Comparison of ENCODE assay signal across 8 cellular contexts in the genomic region with DNA sequence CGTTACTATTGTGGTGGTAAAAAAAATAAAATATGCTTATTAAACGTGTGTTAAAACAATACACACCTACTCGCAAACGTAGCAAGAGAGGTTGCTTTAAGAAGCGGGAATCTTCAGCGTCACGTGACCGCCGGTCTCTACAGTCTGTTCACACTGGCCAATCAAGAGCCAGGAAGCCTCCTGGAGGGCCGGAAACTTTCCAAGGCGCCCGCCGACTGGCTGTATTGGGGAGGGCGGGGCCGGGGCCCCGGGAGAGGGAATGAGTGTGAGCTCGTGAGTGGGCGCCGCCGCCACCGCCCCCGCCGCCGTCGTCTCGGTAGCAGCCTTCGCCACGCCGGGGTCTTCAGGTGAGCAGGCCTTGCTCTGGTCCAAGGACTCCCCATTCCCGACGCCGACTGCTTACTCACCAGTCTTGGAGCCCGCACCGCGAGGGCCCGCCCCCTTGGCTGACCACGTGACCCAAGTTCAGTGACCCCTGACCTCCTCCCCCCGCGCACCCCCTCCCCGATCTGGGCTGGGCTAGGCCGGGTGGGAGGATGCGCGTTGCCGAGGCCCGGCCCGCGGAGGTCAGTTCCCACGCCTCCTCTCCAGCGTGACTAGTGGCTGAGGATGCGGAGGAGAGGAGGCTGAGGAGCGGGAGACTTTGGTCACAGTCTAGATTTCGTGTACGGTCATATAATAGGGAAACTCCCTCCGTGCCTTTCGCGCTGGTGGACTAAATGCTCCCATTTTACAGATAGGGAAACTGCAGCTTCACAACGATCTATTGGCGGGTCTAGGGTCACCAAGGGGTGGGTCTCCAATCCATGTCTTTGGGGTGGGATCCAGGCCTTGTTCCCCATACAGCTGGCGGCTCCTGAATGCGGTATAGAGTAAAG. TPM values are rescaled to one million over a fixed set of nuclear protein-coding genes. Genes with fewer than 3 reads are reported as not detected.
DNase-seq lines count a peak whose midpoint lies in the region; ATAC-seq and TF ChIP-seq lines count a peak whose summit lies in the region.

A gene with protein sequence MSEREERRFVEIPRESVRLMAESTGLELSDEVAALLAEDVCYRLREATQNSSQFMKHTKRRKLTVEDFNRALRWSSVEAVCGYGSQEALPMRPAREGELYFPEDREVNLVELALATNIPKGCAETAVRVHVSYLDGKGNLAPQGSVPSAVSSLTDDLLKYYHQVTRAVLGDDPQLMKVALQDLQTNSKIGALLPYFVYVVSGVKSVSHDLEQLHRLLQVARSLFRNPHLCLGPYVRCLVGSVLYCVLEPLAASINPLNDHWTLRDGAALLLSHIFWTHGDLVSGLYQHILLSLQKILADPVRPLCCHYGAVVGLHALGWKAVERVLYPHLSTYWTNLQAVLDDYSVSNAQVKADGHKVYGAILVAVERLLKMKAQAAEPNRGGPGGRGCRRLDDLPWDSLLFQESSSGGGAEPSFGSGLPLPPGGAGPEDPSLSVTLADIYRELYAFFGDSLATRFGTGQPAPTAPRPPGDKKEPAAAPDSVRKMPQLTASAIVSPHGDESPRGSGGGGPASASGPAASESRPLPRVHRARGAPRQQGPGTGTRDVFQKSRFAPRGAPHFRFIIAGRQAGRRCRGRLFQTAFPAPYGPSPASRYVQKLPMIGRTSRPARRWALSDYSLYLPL (plus strand): TSS at position 253 of the 878 bp plus-strand sequence. CDS start 4,388 bp downstream, outside the sequence.

- peak within 1 kb of the TSS; percentile 96 for H3K27ac Mint-ChIP-seq in chondrocyte (ENCODE audit: unreplicated experiment)

- DNase-seq in AG10803 (ENCODE audit: low read depth) (peak; percentile 95), NCI-H446 treated with DMSO at 0.1 percent for 48 hours (lab: John Stamatoyannopoulos, UW) (peak; percentile 96), chondrocyte (ENCODE audit: low spot score) (peak; percentile 99), kidney glomerular epithelial cell (lab: John Stamatoyannopoulos, UW) (peak; percentile 90)
- peak; percentile 89 to 94 for DNase-seq in activated CD4-positive, alpha-beta T cell treated with anti-CD3 and anti-CD28 coated beads for 24 hours (ENCODE audit: low read depth in 2 of 2)
- peak; percentile 74 to 87 for DNase-seq in stimulated activated CD4-positive, alpha-beta T cell treated with anti-CD3 and anti-CD28 coated beads, Interleukin-1b, Interleukin-23, amount 100 ng/mL, for 1 hour (ENCODE audit: low read depth in 2 of 2)

- peaks cover 8% of the 10 kb centered on the region for H3K36me3 Mint-ChIP-seq in chondrocyte (ENCODE audit: low read depth)

- peaks cover 23% of the 10 kb centered on the region for H3K4me1 Mint-ChIP-seq in chondrocyte (ENCODE audit: low read depth)

- ATAC-seq in GM19035 (IDR thresholded peaks at IDR 0.05; ENCODE audit: unreplicated experiment) (peak; percentile 85), HG03354 (IDR thresholded peaks at IDR 0.05; ENCODE audit: poor library complexity, severe bottlenecking, unreplicated experiment) (peak; percentile 80)

- H3K4me3 ChIP-seq in AG10803 (ENCODE audit: low read length): peak within 1 kb of the TSS; percentile 80

- no peaks in the 10 kb centered on the region for H3K27me3 Mint-ChIP-seq in chondrocyte (ENCODE audit: low read depth)

- peak within 1 kb of the TSS; percentile 86 for H3K4me3 Mint-ChIP-seq in chondrocyte (ENCODE audit: unreplicated experiment)

- TF ChIP-seq CTCF in AG10803 (conservative IDR thresholded peaks at IDR 0.05; ENCODE audit: low read length) (no peak), chondrocyte (IDR thresholded peaks at IDR 0.05) (no peak)

- H3K9me3 Mint-ChIP-seq in chondrocyte (ENCODE audit: low read depth): no peaks in the 10 kb centered on the region

RNA-seq across cellular contexts. Expression of the gene that starts here (rescaled TPM):
- total RNA-seq in chondrocyte: 18.8 to 31.0 TPM (median 21.4 TPM) in 3 replicates

Comparison
In these comparisons a context has a peak if more than half of its experiments do, and no peak if none do; other contexts are left out.
1. Peak in every context shown above with its lines: DNase-seq, ATAC-seq and H3K4me3 ChIP-seq.